17 cellular contexts compared by ENCODE assay signal in the genomic region with DNA sequence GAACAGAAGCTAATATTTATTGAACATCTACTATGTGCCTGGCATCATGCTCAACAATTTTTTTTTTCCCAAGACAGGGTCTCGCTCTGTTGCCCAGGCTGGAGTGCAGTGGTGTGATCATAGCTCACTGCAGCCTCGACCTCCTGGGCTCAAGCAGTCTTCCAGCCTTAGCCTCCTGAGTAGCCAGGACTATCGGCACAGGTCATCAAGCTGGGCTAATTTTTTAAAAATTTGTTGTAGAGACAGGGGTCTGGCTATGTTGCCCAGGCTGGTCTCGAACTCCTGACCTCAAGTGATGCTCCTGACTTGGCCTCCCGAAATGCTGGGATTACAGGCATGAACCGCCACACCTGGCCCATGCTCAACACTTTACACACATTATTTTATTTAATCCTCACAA. TPM values are rescaled to one million over a fixed set of nuclear protein-coding genes. Genes with fewer than 3 reads are reported as not detected.
DNase-seq lines count a peak whose midpoint lies in the region; ATAC-seq and TF ChIP-seq lines count a peak whose summit lies in the region.
"Had no signal": no experiment of that assay in that cellular context is flagged by ENCODE, and none has a peak within 500 bp of the region (broad histone marks: within the 10 kb centered on the region; RNA-seq: fewer than 3 reads in every experiment).

No MANE protein-coding gene starts in this region.

- intact Hi-C loops in left ventricle myocardium inferior (cut with micrococcal nuclease), result no loop called here
- intact Hi-C loops in left ventricle myocardium superior (cut with micrococcal nuclease), result no loop called here
- intact Hi-C loops in esophagus squamous epithelium (cut with DNase I), result no loop called here
- intact Hi-C loops in spleen (cut with DNase I; ENCODE audit: low total_unique reads), result no loop called here

- H3K27ac Mint-ChIP-seq in nephron progenitor cell, result peak overlapping the region; percentile 98

- peak overlapping the region; percentile 77 for H3K27ac ChIP-seq in left ventricle myocardium inferior (replicated peaks)
- H3K27ac ChIP-seq in esophagus squamous epithelium, result peak overlapping the region in 3 of 4 donors; percentile 39 to 79 (median 73)
- no peak overlapping the region for H3K27ac ChIP-seq in spleen
- H3K27ac ChIP-seq: BLaER1 treated with 17β-estradiol and CSF1 and Interleukin-3, amounts not matched to agents 10 nM and 100 nM; GM23248 had no signal

- 84 to 100% methylated on average over 4 to 5 of the region's 6 CpGs for WGBS in esophagus squamous epithelium, 2 donors
- WGBS in spleen, 5 donors, result 91 to 98% (median 94%) methylated on average over 6 of the region's 6 CpGs

- no peaks in the 10 kb centered on the region for H3K27me3 ChIP-seq in left ventricle myocardium inferior (ENCODE audit: low read depth)
- no peaks in the 10 kb centered on the region for H3K27me3 ChIP-seq in esophagus squamous epithelium
- no peaks in the 10 kb centered on the region for H3K27me3 ChIP-seq in spleen (replicated peaks in 1 of 7)
- H3K27me3 ChIP-seq: BLaER1 treated with 17β-estradiol and CSF1 and Interleukin-3, amounts not matched to agents 10 nM and 100 nM had no signal

- TF ChIP-seq CTCF in left ventricle myocardium inferior (IDR thresholded peaks at IDR 0.05; ENCODE audit: borderline replicate concordance) (no peak), esophagus squamous epithelium (IDR thresholded peaks at IDR 0.05) (no peak), nephron progenitor cell (IDR thresholded peaks at IDR 0.05) (no peak), spleen (IDR thresholded peaks at IDR 0.05 in 8 of 11, conservative IDR thresholded peaks at IDR 0.05 in 3 of 11) (no peak)

- DNase-seq in left ventricle myocardium inferior, result no peak
- DNase-seq in left ventricle myocardium superior, result no peak
- DNase-seq in esophagus squamous epithelium (lab: John Stamatoyannopoulos, UW), result no peak
- DNase-seq in nephron progenitor cell, result no peak
- no peak for DNase-seq in COLO668 (lab: John Stamatoyannopoulos, UW; ENCODE audit: unreplicated experiment)
- DNase-seq in T-helper 1 cell, result no peak
- no peak for DNase-seq in spleen
- DNase-seq in left lobe of liver (ENCODE audit: low spot score), result no peak
- DNase-seq: ACHN; Calu3; CD4-positive, CD25-positive, alpha-beta regulatory T cell; DMS 273 treated with DMSO at 0.1 percent for 48 hours; GM23248 had no signal

- H3K27me3 Mint-ChIP-seq in nephron progenitor cell (ENCODE audit: low read depth, poor library complexity), result peaks cover 8% of the 10 kb centered on the region
- H3K27me3 Mint-ChIP-seq: CD4-positive, CD25-positive, alpha-beta regulatory T cell had no signal

- TF ChIP-seq POLR2A in esophagus squamous epithelium (IDR thresholded peaks at IDR 0.05) (no peak), spleen (IDR thresholded peaks at IDR 0.05) (no peak)

- peaks cover 25% of the 10 kb centered on the region for H3K36me3 Mint-ChIP-seq in nephron progenitor cell (ENCODE audit: low read depth)

- no peaks in the 10 kb centered on the region for H3K36me3 ChIP-seq in left ventricle myocardium inferior
- no peaks in the 10 kb centered on the region for H3K36me3 ChIP-seq in esophagus squamous epithelium
- H3K36me3 ChIP-seq in spleen, result peaks cover 0 to 31% (median 0%) of the 10 kb centered on the region in 6 donors

- peaks cover 58% of the 10 kb centered on the region for H3K4me1 Mint-ChIP-seq in nephron progenitor cell

- no peak overlapping the region for H3K4me3 Mint-ChIP-seq in nephron progenitor cell
- H3K4me3 Mint-ChIP-seq: CD4-positive, CD25-positive, alpha-beta regulatory T cell had no signal

- H3K4me1 ChIP-seq in left ventricle myocardium inferior (peaks cover 28% of the 10 kb centered on the region), esophagus squamous epithelium (peaks cover 7 to 52% (median 21%) of the 10 kb centered on the region in 3 donors), spleen (no peaks in the 10 kb centered on the region)
- H3K4me1 ChIP-seq: BLaER1 treated with 17β-estradiol and CSF1 and Interleukin-3, amounts not matched to agents 10 nM and 100 nM had no signal

- ATAC-seq in left ventricle myocardium superior (no peak), left lobe of liver (no peak)

- H3K9me3 ChIP-seq in left ventricle myocardium inferior (replicated peaks) (no peaks in the 10 kb centered on the region), esophagus squamous epithelium (no peaks in the 10 kb centered on the region), spleen (no peaks in the 10 kb centered on the region)

- H3K4me3 ChIP-seq in left ventricle myocardium inferior (no peak overlapping the region), esophagus squamous epithelium (no peak overlapping the region), spleen (no peak overlapping the region)
- H3K4me3 ChIP-seq: BLaER1 treated with 17β-estradiol and CSF1 and Interleukin-3, amounts not matched to agents 10 nM and 100 nM; GM23248 had no signal

- H3K9me3 Mint-ChIP-seq in nephron progenitor cell, result peaks cover 10% of the 10 kb centered on the region
- H3K9me3 Mint-ChIP-seq: CD4-positive, CD25-positive, alpha-beta regulatory T cell had no signal

RNA-seq across cellular contexts. Expression of gene CILP, which starts 35.7 kb away (rescaled TPM):
- total RNA-seq in left ventricle myocardium inferior (7.3 TPM), left ventricle myocardium superior (7.8 TPM), esophagus squamous epithelium (10 to 100 TPM in 1 of 4 donors, 1 to 10 TPM in 3; 2.5 to 78.0 (median 5.5) TPM), spleen (under 1 TPM; 0.19 to 0.85 (median 0.34) TPM), left lobe of liver (1.3 TPM)
- 1 to 10 TPM in 1 of 3 donors, under 1 TPM in 2; 0.41 to 3.1 (median 0.45) TPM for polyA plus RNA-seq in spleen
- total RNA-seq: A172, Daoy had no signal
- polyA plus RNA-seq: CD4-positive, CD25-positive, alpha-beta regulatory T cell had no signal

RNA-seq across cellular contexts. Expression of gene PARP16, which starts 39.7 kb away (rescaled TPM):
- total RNA-seq in left ventricle myocardium inferior (4.6 TPM), left ventricle myocardium superior (4.1 TPM), esophagus squamous epithelium (1 to 10 TPM; 5.7 to 8.6 (median 6.3) TPM), spleen (10 to 100 TPM in 4 of 7 donors, 1 to 10 TPM in 3; 8.7 to 11.3 (median 10.2) TPM), left lobe of liver (9.8 TPM)
- 1 to 10 TPM; 6.4 to 7.9 (median 6.7) TPM for polyA plus RNA-seq in spleen

RNA-seq across cellular contexts. Expression of gene RNU5A-1, which starts 48.9 kb away (rescaled TPM):
- not detected for total RNA-seq in left ventricle myocardium inferior
- total RNA-seq in left ventricle myocardium superior, result not detected
- total RNA-seq in esophagus squamous epithelium, result not detected
- total RNA-seq in spleen, result not detected
- polyA plus RNA-seq in spleen, result not detected
- total RNA-seq in left lobe of liver, result not detected
- total RNA-seq: A172; Calu3; CD4-positive, CD25-positive, alpha-beta regulatory T cell; Daoy; GM23248; HT-29 had no signal
- polyA plus RNA-seq: CD4-positive, CD25-positive, alpha-beta regulatory T cell; GM23248 had no signal

RNA-seq across cellular contexts. Expression of gene RNU5B-1, which starts 57.5 kb away (rescaled TPM):
- total RNA-seq in left ventricle myocardium inferior (40.3 TPM), left ventricle myocardium superior (40.8 TPM), esophagus squamous epithelium (not detected), spleen (10 to 100 TPM in 4 of 7 donors, not detected in 3; 24.2 to 62.3 (median 32.6) TPM), left lobe of liver (not detected)
- not detected for polyA plus RNA-seq in spleen
- total RNA-seq: A172; CD4-positive, CD25-positive, alpha-beta regulatory T cell; Daoy; GM23248; HT-29 had no signal
- polyA plus RNA-seq: CD4-positive, CD25-positive, alpha-beta regulatory T cell; GM23248 had no signal

Comparison
In these comparisons a context has a peak if more than half of its experiments do, and no peak if none do; other contexts are left out.
1. H3K27ac ChIP-seq: peak in left ventricle myocardium inferior (single experiment) and esophagus squamous epithelium (3 of 4); none in spleen (0 of 8).